ENCODE assay signal across 1 cellular context in genomic region chr3:190381356-190381940, GRCh38.
TF ChIP-seq lines count a peak whose summit lies in the region.

No MANE protein-coding gene starts in this region.

TF ChIP-seq in HepG2, 621 proteins besides CTCF, POLR2A, EP300 and RAD21:
- no peak for TF ChIP-seq ZBTB8A (CRISPR knock-in tag; IDR thresholded peaks at IDR 0.05; ENCODE audit: borderline replicate concordance, low read depth)
- no peak for TF ChIP-seq ZNF431 (CRISPR knock-in tag; IDR thresholded peaks at IDR 0.05; ENCODE audit: borderline replicate concordance, low read depth)
- no peak for TF ChIP-seq ZNF547 (CRISPR knock-in tag; IDR thresholded peaks at IDR 0.05)
- no peak for TF ChIP-seq DMAP1 (CRISPR knock-in tag; IDR thresholded peaks at IDR 0.05)
